17 cellular contexts compared by ENCODE assay signal in genomic region chr4:107392951-107393350, GRCh38.
A peak's percentile ranks its signal among the peaks of the same experiment; 100 is the strongest.
DNase-seq lines count a peak whose midpoint lies in the region; ATAC-seq and TF ChIP-seq lines count a peak whose summit lies in the region.
"Had no signal": no experiment of that assay in that cellular context is flagged by ENCODE, and none has a peak within 500 bp of the region (broad histone marks: within the 10 kb centered on the region; RNA-seq: fewer than 3 reads in every experiment).

No MANE protein-coding gene starts in this region.

- H3K36me3 ChIP-seq in stomach smooth muscle (ENCODE audit: control insufficient read depth in 2 of 2, insufficient read depth in 2 of 2, low read length in 2 of 2): no peaks in the 10 kb centered on the region
- H3K36me3 ChIP-seq: pancreas, stomach had no signal

- intact Hi-C loops in head of caudate nucleus (cut with DNase I): no loop called here

- no peak overlapping the region for H3K4me3 Mint-ChIP-seq in glutamatergic neuron (ENCODE audit: unreplicated experiment)
- H3K4me3 Mint-ChIP-seq: IgD-negative memory B cell had no signal

- no peak for TF ChIP-seq CTCF in glutamatergic neuron (IDR thresholded peaks at IDR 0.05; ENCODE audit: partially characterized antibody, unreplicated experiment)

- no peak for ATAC-seq in HG03159 (IDR thresholded peaks at IDR 0.05; ENCODE audit: unreplicated experiment)
- ATAC-seq: pancreas had no signal

- H3K27me3 Mint-ChIP-seq in glutamatergic neuron (ENCODE audit: unreplicated experiment): no peaks in the 10 kb centered on the region
- H3K27me3 Mint-ChIP-seq: IgD-negative memory B cell had no signal

- DNase-seq in H4 (ENCODE audit: low spot score): peak; percentile 7
- DNase-seq in SW480 (ENCODE audit: low spot score): peak; percentile 2
- DNase-seq in glutamatergic neuron: no peak
- DNase-seq in head of caudate nucleus: no peak
- no peak for DNase-seq in stimulated activated CD4-positive, alpha-beta T cell treated with anti-CD3 and anti-CD28 coated beads, Interleukin-12 subunit alpha, Interleukin-12 subunit beta, amount 100 ng/mL, for 4 hours
- DNase-seq: activated naive CD4-positive, alpha-beta T cell treated with Interleukin-2 at 50 U/mL for 16 hours; Calu3; cortex of kidney; H7; NCI-H2081; pancreas; stomach; T-helper 1 cell had no signal

- peak overlapping the region in 1 of 2 donors; percentile 37 for H3K9ac ChIP-seq in stomach smooth muscle (ENCODE audit: low read length in 2 of 2)

- no peaks in the 10 kb centered on the region for H3K36me3 Mint-ChIP-seq in glutamatergic neuron (ENCODE audit: unreplicated experiment)
- H3K36me3 Mint-ChIP-seq: IgD-negative memory B cell had no signal

- peak overlapping the region; percentile 56 to 62 for H3K4me3 ChIP-seq in stomach smooth muscle (ENCODE audit: low read length in 2 of 2)
- H3K4me3 ChIP-seq: lung, pancreas, stomach had no signal

- H3K4me1 Mint-ChIP-seq in glutamatergic neuron (ENCODE audit: low read depth, unreplicated experiment): no peaks in the 10 kb centered on the region
- H3K4me1 Mint-ChIP-seq: IgD-negative memory B cell had no signal

- H3K4me1 ChIP-seq in stomach smooth muscle (ENCODE audit: control insufficient read depth, insufficient read depth, low read length): no peaks in the 10 kb centered on the region
- H3K4me1 ChIP-seq: pancreas had no signal

- no peaks in the 10 kb centered on the region for H3K27me3 ChIP-seq in stomach smooth muscle (ENCODE audit: control insufficient read depth in 1 of 2, insufficient read depth in 2 of 2, low read length in 2 of 2)
- H3K27me3 ChIP-seq: pancreas, stomach had no signal

- no peaks in the 10 kb centered on the region for H3K9me3 ChIP-seq in stomach smooth muscle (ENCODE audit: control insufficient read depth in 2 of 2, low read length in 2 of 2)
- H3K9me3 ChIP-seq: pancreas, stomach had no signal

- no peak overlapping the region for H3K27ac ChIP-seq in stomach smooth muscle (ENCODE audit: low read length)
- H3K27ac ChIP-seq: pancreas, stomach had no signal

- no peaks in the 10 kb centered on the region for H3K9me3 Mint-ChIP-seq in glutamatergic neuron (ENCODE audit: unreplicated experiment)

- peak overlapping the region; percentile 36 for H3K27ac Mint-ChIP-seq in glutamatergic neuron (ENCODE audit: unreplicated experiment)
- H3K27ac Mint-ChIP-seq: IgD-negative memory B cell had no signal

Comparison
In these comparisons a context has a peak if more than half of its experiments do, and no peak if none do; other contexts are left out.
1. DNase-seq: peak in H4 (single experiment) and SW480 (single experiment); none in glutamatergic neuron (single experiment), head of caudate nucleus (0 of 42) and stimulated activated CD4-positive, alpha-beta T cell treated with anti-CD3 and anti-CD28 coated beads, Interleukin-12 subunit alpha, Interleukin-12 subunit beta, amount 100 ng/mL, for 4 hours (single experiment).